In the genomic region with DNA sequence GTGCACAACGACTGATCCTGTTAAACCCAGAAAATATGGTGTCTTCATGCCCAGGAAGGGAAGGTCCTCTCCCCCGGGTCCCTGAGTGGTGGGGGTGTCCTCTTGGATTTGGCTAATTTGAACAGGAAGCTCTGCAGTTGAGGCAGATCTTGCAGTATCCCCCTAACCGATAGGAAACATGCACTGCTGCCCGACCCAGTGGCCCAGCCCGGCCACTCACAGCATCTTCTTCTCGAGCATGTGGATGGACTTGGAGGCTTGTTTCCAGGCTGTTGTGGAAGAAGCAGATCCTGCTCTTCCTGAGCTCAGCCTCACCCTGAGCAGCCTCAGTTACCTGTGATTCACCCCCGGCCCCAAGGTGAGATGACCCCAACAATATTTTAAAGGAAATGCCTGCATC, we compare ENCODE assay signal across 25 cellular contexts. TPM values are rescaled to one million over a fixed set of nuclear protein-coding genes. Genes with fewer than 3 reads are reported as not detected.
DNase-seq lines count a peak whose midpoint lies in the region; ATAC-seq and TF ChIP-seq lines count a peak whose summit lies in the region.
"Had no signal": no experiment of that assay in that cellular context is flagged by ENCODE, and none has a peak within 500 bp of the region (broad histone marks: within the 10 kb centered on the region; RNA-seq: fewer than 3 reads in every experiment).

No MANE protein-coding gene starts in this region.

- H2AFZ ChIP-seq in HCT116 (ENCODE audit: low read depth, low read length, poor library complexity, severe bottlenecking): no peak overlapping the region

- BruUV-seq in HCT116 (replicated peaks; lab: Mats Ljungman, UMichigan): no TSS peak

- H3K36me3 Mint-ChIP-seq in chondrocyte (ENCODE audit: low read depth): peaks cover 17% of the 10 kb centered on the region

- no peaks in the 10 kb centered on the region; a peak in 1 of 22 replicates for H4K20me1 ChIP-seq in BLaER1 treated with 17β-estradiol and CSF1 and Interleukin-3, amounts not matched to agents 10 nM and 100 nM
- H4K20me1 ChIP-seq in HCT116 (ENCODE audit: insufficient read depth): no peaks in the 10 kb centered on the region

- ATAC-seq in HCT116 (peak; percentile 41), GM19328 (IDR thresholded peaks at IDR 0.05; ENCODE audit: unreplicated experiment) (no peak), GM21367 (IDR thresholded peaks at IDR 0.05; ENCODE audit: unreplicated experiment) (no peak)
- ATAC-seq: effector memory CD8-positive, alpha-beta T cell; psoas muscle; stimulated activated memory B cell treated with anti-CD40 and anti-IgM and Interleukin-4, amounts not matched to agents 10 μg/mL and 1 μg/mL and 100 μg/mL, for 72 hours had no signal

- intact Hi-C loops in HCT116 (cut with micrococcal nuclease): no loop called here

- no peak for TF ChIP-seq RAD21 in HCT116 (IDR thresholded peaks at IDR 0.05; ENCODE audit: low read depth)

- RAD21 ChIA-PET in HCT116 (lab: Charles Lee; ENCODE audit: low non-redundant PET in 1 of 2, low total read pairs in 2 of 2, uncharacterized antibody in 2 of 2, unreplicated experiment in 2 of 2): no interaction called here

- H3K4me1 ChIP-seq in BLaER1 treated with 17β-estradiol and CSF1 and Interleukin-3, amounts not matched to agents 10 nM and 100 nM: peaks cover 36 to 59% (median 46%) of the 10 kb centered on the region in 10 experiments
- peaks cover 30 to 32% of the 10 kb centered on the region in 2 experiments for H3K4me1 ChIP-seq in HCT116 (ENCODE audit: control insufficient read depth in 1 of 2, insufficient read depth in 2 of 2, low read length in 2 of 2)
- H3K4me1 ChIP-seq in neutrophil (ENCODE audit: control insufficient read depth in 1 of 2, insufficient read depth in 1 of 2, low read depth in 1 of 2, low read length in 1 of 2): peaks cover 86 to 89% of the 10 kb centered on the region in 2 experiments
- H3K4me1 ChIP-seq: Peyer's patch had no signal

- no peaks in the 10 kb centered on the region for H3K27me3 Mint-ChIP-seq in chondrocyte (ENCODE audit: low read depth)
- H3K27me3 Mint-ChIP-seq: CD4-positive, alpha-beta memory T cell; effector memory CD8-positive, alpha-beta T cell; stimulated activated memory B cell treated with anti-CD40 and anti-IgM and Interleukin-4, amounts not matched to agents 10 μg/mL and 1 μg/mL and 100 μg/mL, for 72 hours had no signal

- peaks cover 42% of the 10 kb centered on the region for H3K4me1 Mint-ChIP-seq in chondrocyte (ENCODE audit: low read depth)

- H3K27ac ChIP-seq in BLaER1 treated with 17β-estradiol and CSF1 and Interleukin-3, amounts not matched to agents 10 nM and 100 nM: no peak overlapping the region
- H3K27ac ChIP-seq in HCT116 (ENCODE audit: low read depth, low read length): peak overlapping the region; percentile 49
- H3K27ac ChIP-seq in neutrophil: peak overlapping the region; percentile 33
- H3K27ac ChIP-seq: brain microvascular endothelial cell, Peyer's patch, psoas muscle, SJCRH30, WERI-Rb-1 had no signal

- peak overlapping the region; percentile 96 for H3K27ac Mint-ChIP-seq in chondrocyte (ENCODE audit: unreplicated experiment)
- H3K27ac Mint-ChIP-seq: CD4-positive, alpha-beta memory T cell; stimulated activated memory B cell treated with anti-CD40 and anti-IgM and Interleukin-4, amounts not matched to agents 10 μg/mL and 1 μg/mL and 100 μg/mL, for 72 hours; T-helper 1 cell treated with Interleukin-12 subunit alpha and Interleukin-12 subunit beta and Interleukin-4 antibody, amounts not matched to agents 30 μg/mL and 1 μg/mL, for 36 hours had no signal

- no peaks in the 10 kb centered on the region for H3K9me2 ChIP-seq in HCT116 (ENCODE audit: insufficient read depth)

- no peak for DNase-seq in HCT116 (ENCODE audit: low read depth, low spot score)
- no peak for DNase-seq in chondrocyte (ENCODE audit: low spot score)
- DNase-seq in erythroblast (lab: John Stamatoyannopoulos, UW): no peak
- no peak for DNase-seq in germinal center (ENCODE audit: low spot score)
- DNase-seq: activated CD8-positive, alpha-beta memory T cell treated with anti-CD3 and anti-CD28 coated beads, Interleukin-2, amount 50 U/mL, for 4 hours; brain microvascular endothelial cell; CD4-positive, alpha-beta memory T cell; effector memory CD8-positive, alpha-beta T cell; GF-D8; left colon; midbrain; NCI-H1105 treated with DMSO at 0.1 percent for 48 hours; NK-92 treated with Interleukin-12 subunit alpha and Interleukin-12 subunit beta, amount 100 ng/mL, for 24 hours; Peyer's patch; psoas muscle; SJCRH30; WERI-Rb-1 had no signal

- CTCF ChIA-PET in HCT116 (lab: Charles Lee): no interaction called here

- no peak overlapping the region for H3K4me3 ChIP-seq in BLaER1 treated with 17β-estradiol and CSF1 and Interleukin-3, amounts not matched to agents 10 nM and 100 nM
- H3K4me3 ChIP-seq in HCT116 (replicated peaks in 1 of 2; ENCODE audit: low read depth in 1 of 2, low read length in 2 of 2): 0 out of 4 replicates have a peak overlapping the region, but pooled peaks of 1 of the 2 experiments have one; percentile 19
- no peak overlapping the region for H3K4me3 ChIP-seq in neutrophil (ENCODE audit: low read depth in 1 of 2, low read length in 1 of 2)
- H3K4me3 ChIP-seq: Peyer's patch, psoas muscle, SJCRH30, skin epidermis had no signal

- TF ChIP-seq POLR2A in HCT116 (IDR thresholded peaks at IDR 0.05; ENCODE audit: borderline replicate concordance, extremely low read depth, insufficient read depth, insufficient read length) (no peak), erythroblast (IDR thresholded peaks at IDR 0.05; ENCODE audit: low read length) (no peak)

- peaks cover 15 to 52% (median 29%) of the 10 kb centered on the region in 11 experiments for H3K9me3 ChIP-seq in BLaER1 treated with 17β-estradiol and CSF1 and Interleukin-3, amounts not matched to agents 10 nM and 100 nM (replicated peaks in 1 of 11)
- H3K9me3 ChIP-seq in HCT116 (ENCODE audit: control insufficient read depth in 1 of 2, insufficient read depth in 1 of 2, low read depth in 1 of 2, low read length in 2 of 2) (no peaks in the 10 kb centered on the region), neutrophil (no peaks in the 10 kb centered on the region)
- H3K9me3 ChIP-seq: Peyer's patch, psoas muscle, SJCRH30 had no signal

- no peak overlapping the region for H3K4me3 Mint-ChIP-seq in chondrocyte (ENCODE audit: unreplicated experiment)
- H3K4me3 Mint-ChIP-seq: neural crest cell; stimulated activated memory B cell treated with anti-CD40 and anti-IgM and Interleukin-4, amounts not matched to agents 10 μg/mL and 1 μg/mL and 100 μg/mL, for 72 hours; T-helper 1 cell treated with Interleukin-12 subunit alpha and Interleukin-12 subunit beta and Interleukin-4 antibody, amounts not matched to agents 30 μg/mL and 1 μg/mL, for 36 hours had no signal

- POLR2A ChIA-PET in HCT116 (lab: Charles Lee): no interaction called here

- peaks cover 9 to 31% (median 22%) of the 10 kb centered on the region in 11 experiments for H3K36me3 ChIP-seq in BLaER1 treated with 17β-estradiol and CSF1 and Interleukin-3, amounts not matched to agents 10 nM and 100 nM
- H3K36me3 ChIP-seq in HCT116 (ENCODE audit: control insufficient read depth in 1 of 2, insufficient read depth in 2 of 2, low read length in 2 of 2): no peaks in the 10 kb centered on the region
- no peaks in the 10 kb centered on the region for H3K36me3 ChIP-seq in neutrophil
- H3K36me3 ChIP-seq: Peyer's patch, SJCRH30, WERI-Rb-1 had no signal

- H3K9ac ChIP-seq in BLaER1 treated with 17β-estradiol and CSF1 and Interleukin-3, amounts not matched to agents 10 nM and 100 nM: no peak overlapping the region
- H3K9ac ChIP-seq in HCT116 (ENCODE audit: low read length): no peak overlapping the region

- TF ChIP-seq CTCF in HCT116 (IDR thresholded peaks at IDR 0.05 in 2 of 3, conservative IDR thresholded peaks at IDR 0.05 in 1 of 3; ENCODE audit: borderline replicate concordance in 1 of 3, insufficient read depth in 1 of 3, low read depth in 2 of 3, low read length in 2 of 3) (no peak), chondrocyte (IDR thresholded peaks at IDR 0.05) (no peak), neutrophil (IDR thresholded peaks at IDR 0.05) (no peak)

- H3K9me3 Mint-ChIP-seq in chondrocyte (ENCODE audit: low read depth): peaks cover 7% of the 10 kb centered on the region
- H3K9me3 Mint-ChIP-seq: CD4-positive, alpha-beta memory T cell; effector memory CD8-positive, alpha-beta T cell; T-helper 1 cell treated with Interleukin-12 subunit alpha and Interleukin-12 subunit beta and Interleukin-4 antibody, amounts not matched to agents 30 μg/mL and 1 μg/mL, for 36 hours had no signal

- no peaks in the 10 kb centered on the region for H3K79me2 ChIP-seq in HCT116 (ENCODE audit: insufficient read depth, low read length)

- peaks cover 0 to 23% (median 0%) of the 10 kb centered on the region in 11 experiments; a peak in 2 of 22 replicates for H3K27me3 ChIP-seq in BLaER1 treated with 17β-estradiol and CSF1 and Interleukin-3, amounts not matched to agents 10 nM and 100 nM
- H3K27me3 ChIP-seq in HCT116 (ENCODE audit: insufficient read depth, low read length) (no peaks in the 10 kb centered on the region), neutrophil (no peaks in the 10 kb centered on the region)
- H3K27me3 ChIP-seq: brain microvascular endothelial cell, Peyer's patch, SJCRH30 had no signal

- H3K4me2 ChIP-seq in BLaER1 treated with 17β-estradiol and CSF1 and Interleukin-3, amounts not matched to agents 10 nM and 100 nM: peak overlapping the region; percentile 28 to 72 (median 65)
- H3K4me2 ChIP-seq in HCT116 (ENCODE audit: low read length): peak overlapping the region; percentile 49

TF ChIP-seq in HCT116, 20 proteins besides CTCF, POLR2A, EP300 and RAD21 (continues in another document):
- TF ChIP-seq SIN3A (IDR thresholded peaks at IDR 0.05; ENCODE audit: low read depth) (no peak), FOSL1 (IDR thresholded peaks at IDR 0.05; ENCODE audit: low read depth) (no peak), EZH2phosphoT487 (IDR thresholded peaks at IDR 0.05; ENCODE audit: borderline replicate concordance) (no peak), EZH2 (IDR thresholded peaks at IDR 0.05) (no peak), POLR2AphosphoS5 (IDR thresholded peaks at IDR 0.05; ENCODE audit: low read depth, low read length) (no peak)
- TF ChIP-seq, protein P1, sequence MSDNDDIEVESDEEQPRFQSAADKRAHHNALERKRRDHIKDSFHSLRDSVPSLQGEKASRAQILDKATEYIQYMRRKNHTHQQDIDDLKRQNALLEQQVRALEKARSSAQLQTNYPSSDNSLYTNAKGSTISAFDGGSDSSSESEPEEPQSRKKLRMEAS (IDR thresholded peaks at IDR 0.05): no peak

RNA-seq across cellular contexts. Expression of a gene that starts 46.4 kb away (rescaled TPM):
- total RNA-seq in HCT116 (2021; ENCODE audit: unreplicated experiment) (43.1 TPM), chondrocyte (31.0 to 37.9 TPM (median 34.5 TPM) in 3 replicates)
- 37.3 and 40.8 TPM in 2 replicates for polyA plus RNA-seq in HCT116 (2012)

Comparison
In these comparisons a context has a peak if more than half of its experiments do, and no peak if none do; other contexts are left out.
1. H3K27ac ChIP-seq: peak in HCT116 (single experiment) and neutrophil (single experiment); none in BLaER1 treated with 17β-estradiol and CSF1 and Interleukin-3, amounts not matched to agents 10 nM and 100 nM (0 of 11).